Comparison of ENCODE assay signal across 1 cellular context in the genomic region with DNA sequence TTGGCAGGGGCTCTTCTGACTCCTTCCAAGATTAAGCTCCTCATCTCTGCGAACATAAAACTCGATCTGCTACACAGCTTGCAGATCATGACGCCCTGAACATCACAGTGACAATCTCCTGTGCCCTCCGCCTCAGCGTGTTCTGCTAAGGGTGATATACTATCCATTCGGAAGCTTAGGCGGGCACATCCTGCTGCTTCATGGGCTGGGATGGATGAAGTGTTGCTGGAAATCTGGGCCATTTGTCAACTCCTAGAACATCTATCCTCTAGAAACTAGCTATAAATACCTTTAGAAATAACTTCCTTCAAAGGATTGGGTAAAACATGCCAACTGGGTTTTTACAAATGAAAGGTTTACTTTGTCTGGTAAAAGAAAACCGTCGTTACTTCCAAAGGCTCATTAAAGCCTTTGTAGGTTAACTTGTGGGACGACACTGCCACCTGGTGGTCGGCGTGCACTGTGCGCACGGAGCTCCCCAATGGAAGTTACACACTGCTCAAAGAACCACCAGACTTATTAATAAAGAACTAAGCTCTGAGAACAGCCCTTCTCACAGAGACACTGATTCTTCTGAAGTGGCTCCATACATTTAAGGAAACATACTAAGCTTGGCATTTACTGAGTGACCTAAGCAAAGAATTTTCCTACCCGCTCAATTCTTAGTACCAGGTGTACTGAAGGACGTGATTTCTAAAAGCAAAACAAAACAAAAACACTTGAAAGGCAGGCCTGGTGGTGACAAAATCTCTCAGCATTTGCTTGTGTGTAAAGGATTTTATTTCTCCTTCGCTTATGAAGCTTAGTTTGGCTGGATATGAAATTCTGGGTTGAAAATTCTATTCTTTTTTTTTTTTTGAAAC.
TF ChIP-seq lines count a peak whose summit lies in the region.

No MANE protein-coding gene starts in this region.

TF ChIP-seq in HepG2, 621 proteins besides CTCF, POLR2A, EP300 and RAD21 (continued from another document and continues in another):
- TF ChIP-seq, protein P1, sequence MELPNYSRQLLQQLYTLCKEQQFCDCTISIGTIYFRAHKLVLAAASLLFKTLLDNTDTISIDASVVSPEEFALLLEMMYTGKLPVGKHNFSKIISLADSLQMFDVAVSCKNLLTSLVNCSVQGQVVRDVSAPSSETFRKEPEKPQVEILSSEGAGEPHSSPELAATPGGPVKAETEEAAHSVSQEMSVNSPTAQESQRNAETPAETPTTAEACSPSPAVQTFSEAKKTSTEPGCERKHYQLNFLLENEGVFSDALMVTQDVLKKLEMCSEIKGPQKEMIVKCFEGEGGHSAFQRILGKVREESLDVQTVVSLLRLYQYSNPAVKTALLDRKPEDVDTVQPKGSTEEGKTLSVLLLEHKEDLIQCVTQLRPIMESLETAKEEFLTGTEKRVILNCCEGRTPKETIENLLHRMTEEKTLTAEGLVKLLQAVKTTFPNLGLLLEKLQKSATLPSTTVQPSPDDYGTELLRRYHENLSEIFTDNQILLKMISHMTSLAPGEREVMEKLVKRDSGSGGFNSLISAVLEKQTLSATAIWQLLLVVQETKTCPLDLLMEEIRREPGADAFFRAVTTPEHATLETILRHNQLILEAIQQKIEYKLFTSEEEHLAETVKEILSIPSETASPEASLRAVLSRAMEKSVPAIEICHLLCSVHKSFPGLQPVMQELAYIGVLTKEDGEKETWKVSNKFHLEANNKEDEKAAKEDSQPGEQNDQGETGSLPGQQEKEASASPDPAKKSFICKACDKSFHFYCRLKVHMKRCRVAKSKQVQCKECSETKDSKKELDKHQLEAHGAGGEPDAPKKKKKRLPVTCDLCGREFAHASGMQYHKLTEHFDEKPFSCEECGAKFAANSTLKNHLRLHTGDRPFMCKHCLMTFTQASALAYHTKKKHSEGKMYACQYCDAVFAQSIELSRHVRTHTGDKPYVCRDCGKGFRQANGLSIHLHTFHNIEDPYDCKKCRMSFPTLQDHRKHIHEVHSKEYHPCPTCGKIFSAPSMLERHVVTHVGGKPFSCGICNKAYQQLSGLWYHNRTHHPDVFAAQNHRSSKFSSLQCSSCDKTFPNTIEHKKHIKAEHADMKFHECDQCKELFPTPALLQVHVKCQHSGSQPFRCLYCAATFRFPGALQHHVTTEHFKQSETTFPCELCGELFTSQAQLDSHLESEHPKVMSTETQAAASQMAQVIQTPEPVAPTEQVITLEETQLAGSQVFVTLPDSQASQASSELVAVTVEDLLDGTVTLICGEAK (IDR thresholded peaks at IDR 0.05): no peak
- TF ChIP-seq, protein P1 (CRISPR knock-in tag; IDR thresholded peaks at IDR 0.05): no peak
- TF ChIP-seq ZNF510 (CRISPR knock-in tag; IDR thresholded peaks at IDR 0.05; ENCODE audit: low read depth): no peak
- TF ChIP-seq, protein P2, sequence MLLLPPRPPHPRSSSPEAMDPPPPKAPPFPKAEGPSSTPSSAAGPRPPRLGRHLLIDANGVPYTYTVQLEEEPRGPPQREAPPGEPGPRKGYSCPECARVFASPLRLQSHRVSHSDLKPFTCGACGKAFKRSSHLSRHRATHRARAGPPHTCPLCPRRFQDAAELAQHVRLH (CRISPR knock-in tag; IDR thresholded peaks at IDR 0.05; ENCODE audit: borderline replicate concordance, low read depth): peak; percentile 48; the same call in 1 of the 2 replicates
- no peak for TF ChIP-seq ZBTB21 (CRISPR knock-in tag; IDR thresholded peaks at IDR 0.05)
- no peak for TF ChIP-seq ZNF143 (CRISPR knock-in tag; IDR thresholded peaks at IDR 0.05)
- TF ChIP-seq ZNF564 (CRISPR knock-in tag; IDR thresholded peaks at IDR 0.05): no peak
- no peak for TF ChIP-seq ZNF589 (CRISPR knock-in tag; conservative IDR thresholded peaks at IDR 0.05)
- TF ChIP-seq FOXM1 (CRISPR knock-in tag; IDR thresholded peaks at IDR 0.05): no peak
- no peak for TF ChIP-seq KDM6A (CRISPR knock-in tag; IDR thresholded peaks at IDR 0.05; ENCODE audit: low read depth)
- TF ChIP-seq THAP11 (CRISPR knock-in tag; IDR thresholded peaks at IDR 0.05): peak; percentile 36; the same call in 1 of the 2 replicates
- TF ChIP-seq EHMT2 (IDR thresholded peaks at IDR 0.05; ENCODE audit: borderline replicate concordance, low read depth, low read length): no peak
- TF ChIP-seq FOSL2 (CRISPR knock-in tag; IDR thresholded peaks at IDR 0.05): peak; percentile 28; the same call in 1 of the 2 replicates
- TF ChIP-seq KDM2A (CRISPR knock-in tag; IDR thresholded peaks at IDR 0.05; ENCODE audit: borderline replicate concordance, low read depth): peak; percentile 48; the same call in 1 of the 2 replicates
- TF ChIP-seq, protein P3, sequence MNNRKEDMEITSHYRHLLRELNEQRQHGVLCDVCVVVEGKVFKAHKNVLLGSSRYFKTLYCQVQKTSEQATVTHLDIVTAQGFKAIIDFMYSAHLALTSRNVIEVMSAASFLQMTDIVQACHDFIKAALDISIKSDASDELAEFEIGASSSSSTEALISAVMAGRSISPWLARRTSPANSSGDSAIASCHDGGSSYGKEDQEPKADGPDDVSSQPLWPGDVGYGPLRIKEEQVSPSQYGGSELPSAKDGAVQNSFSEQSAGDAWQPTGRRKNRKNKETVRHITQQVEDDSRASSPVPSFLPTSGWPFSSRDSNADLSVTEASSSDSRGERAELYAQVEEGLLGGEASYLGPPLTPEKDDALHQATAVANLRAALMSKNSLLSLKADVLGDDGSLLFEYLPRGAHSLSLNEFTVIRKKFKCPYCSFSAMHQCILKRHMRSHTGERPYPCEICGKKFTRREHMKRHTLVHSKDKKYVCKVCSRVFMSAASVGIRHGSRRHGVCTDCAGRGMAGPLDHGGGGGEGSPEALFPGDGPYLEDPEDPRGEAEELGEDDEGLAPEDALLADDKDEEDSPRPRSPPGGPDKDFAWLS (CRISPR knock-in tag; IDR thresholded peaks at IDR 0.05; ENCODE audit: borderline replicate concordance): no peak
- no peak for TF ChIP-seq ERF (CRISPR knock-in tag; IDR thresholded peaks at IDR 0.05)
- TF ChIP-seq ZNF720 (CRISPR knock-in tag; IDR thresholded peaks at IDR 0.05): no peak
- no peak for TF ChIP-seq ZNF746 (CRISPR knock-in tag; IDR thresholded peaks at IDR 0.05)
- TF ChIP-seq STAG1 (CRISPR knock-in tag; IDR thresholded peaks at IDR 0.05): peak; percentile 98
- TF ChIP-seq, protein P4, sequence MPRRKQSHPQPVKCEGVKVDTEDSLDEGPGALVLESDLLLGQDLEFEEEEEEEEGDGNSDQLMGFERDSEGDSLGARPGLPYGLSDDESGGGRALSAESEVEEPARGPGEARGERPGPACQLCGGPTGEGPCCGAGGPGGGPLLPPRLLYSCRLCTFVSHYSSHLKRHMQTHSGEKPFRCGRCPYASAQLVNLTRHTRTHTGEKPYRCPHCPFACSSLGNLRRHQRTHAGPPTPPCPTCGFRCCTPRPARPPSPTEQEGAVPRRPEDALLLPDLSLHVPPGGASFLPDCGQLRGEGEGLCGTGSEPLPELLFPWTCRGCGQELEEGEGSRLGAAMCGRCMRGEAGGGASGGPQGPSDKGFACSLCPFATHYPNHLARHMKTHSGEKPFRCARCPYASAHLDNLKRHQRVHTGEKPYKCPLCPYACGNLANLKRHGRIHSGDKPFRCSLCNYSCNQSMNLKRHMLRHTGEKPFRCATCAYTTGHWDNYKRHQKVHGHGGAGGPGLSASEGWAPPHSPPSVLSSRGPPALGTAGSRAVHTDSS (CRISPR knock-in tag; conservative IDR thresholded peaks at IDR 0.05): no peak
- TF ChIP-seq NFKBIZ (CRISPR knock-in tag; IDR thresholded peaks at IDR 0.05): no peak
- peak; percentile 98 for TF ChIP-seq SMC3 (IDR thresholded peaks at IDR 0.05; ENCODE audit: low read length)
- TF ChIP-seq ZNF644 (CRISPR knock-in tag; IDR thresholded peaks at IDR 0.05; ENCODE audit: low read depth): no peak
- no peak for TF ChIP-seq ZIK1 (CRISPR knock-in tag; IDR thresholded peaks at IDR 0.05; ENCODE audit: borderline replicate concordance, low read depth)
- no peak for TF ChIP-seq ZZZ3 (CRISPR knock-in tag; IDR thresholded peaks at IDR 0.05; ENCODE audit: borderline replicate concordance)
- TF ChIP-seq, protein P5, sequence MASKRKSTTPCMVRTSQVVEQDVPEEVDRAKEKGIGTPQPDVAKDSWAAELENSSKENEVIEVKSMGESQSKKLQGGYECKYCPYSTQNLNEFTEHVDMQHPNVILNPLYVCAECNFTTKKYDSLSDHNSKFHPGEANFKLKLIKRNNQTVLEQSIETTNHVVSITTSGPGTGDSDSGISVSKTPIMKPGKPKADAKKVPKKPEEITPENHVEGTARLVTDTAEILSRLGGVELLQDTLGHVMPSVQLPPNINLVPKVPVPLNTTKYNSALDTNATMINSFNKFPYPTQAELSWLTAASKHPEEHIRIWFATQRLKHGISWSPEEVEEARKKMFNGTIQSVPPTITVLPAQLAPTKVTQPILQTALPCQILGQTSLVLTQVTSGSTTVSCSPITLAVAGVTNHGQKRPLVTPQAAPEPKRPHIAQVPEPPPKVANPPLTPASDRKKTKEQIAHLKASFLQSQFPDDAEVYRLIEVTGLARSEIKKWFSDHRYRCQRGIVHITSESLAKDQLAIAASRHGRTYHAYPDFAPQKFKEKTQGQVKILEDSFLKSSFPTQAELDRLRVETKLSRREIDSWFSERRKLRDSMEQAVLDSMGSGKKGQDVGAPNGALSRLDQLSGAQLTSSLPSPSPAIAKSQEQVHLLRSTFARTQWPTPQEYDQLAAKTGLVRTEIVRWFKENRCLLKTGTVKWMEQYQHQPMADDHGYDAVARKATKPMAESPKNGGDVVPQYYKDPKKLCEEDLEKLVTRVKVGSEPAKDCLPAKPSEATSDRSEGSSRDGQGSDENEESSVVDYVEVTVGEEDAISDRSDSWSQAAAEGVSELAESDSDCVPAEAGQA (IDR thresholded peaks at IDR 0.05; ENCODE audit: low read depth): no peak
- TF ChIP-seq, protein P5 (CRISPR knock-in tag; IDR thresholded peaks at IDR 0.05; ENCODE audit: borderline replicate concordance): no peak
- TF ChIP-seq RFXANK (CRISPR knock-in tag; IDR thresholded peaks at IDR 0.05): no peak
- no peak for TF ChIP-seq ZFP82 (CRISPR knock-in tag; IDR thresholded peaks at IDR 0.05; ENCODE audit: borderline replicate concordance)
- no peak for TF ChIP-seq ZNF629 (CRISPR knock-in tag; conservative IDR thresholded peaks at IDR 0.05)
- no peak for TF ChIP-seq NFKB2 (CRISPR knock-in tag; IDR thresholded peaks at IDR 0.05; ENCODE audit: borderline replicate concordance)
- TF ChIP-seq NFIB (CRISPR knock-in tag; IDR thresholded peaks at IDR 0.05; ENCODE audit: borderline replicate concordance): no peak
- TF ChIP-seq HNRNPL (IDR thresholded peaks at IDR 0.05; ENCODE audit: low read depth, low read length): no peak
- no peak for TF ChIP-seq RNF2 (conservative IDR thresholded peaks at IDR 0.05; ENCODE audit: low read depth)
- TF ChIP-seq ZFP37 (CRISPR knock-in tag; IDR thresholded peaks at IDR 0.05; ENCODE audit: borderline replicate concordance): no peak
- TF ChIP-seq NPAS2 (CRISPR knock-in tag; IDR thresholded peaks at IDR 0.05; ENCODE audit: borderline replicate concordance): no peak
- TF ChIP-seq ZNF749 (CRISPR knock-in tag; IDR thresholded peaks at IDR 0.05; ENCODE audit: borderline replicate concordance): no peak
- TF ChIP-seq MAFG (CRISPR knock-in tag; IDR thresholded peaks at IDR 0.05): no peak
- no peak for TF ChIP-seq PHF21A (CRISPR knock-in tag; IDR thresholded peaks at IDR 0.05)
- TF ChIP-seq, protein P6, sequence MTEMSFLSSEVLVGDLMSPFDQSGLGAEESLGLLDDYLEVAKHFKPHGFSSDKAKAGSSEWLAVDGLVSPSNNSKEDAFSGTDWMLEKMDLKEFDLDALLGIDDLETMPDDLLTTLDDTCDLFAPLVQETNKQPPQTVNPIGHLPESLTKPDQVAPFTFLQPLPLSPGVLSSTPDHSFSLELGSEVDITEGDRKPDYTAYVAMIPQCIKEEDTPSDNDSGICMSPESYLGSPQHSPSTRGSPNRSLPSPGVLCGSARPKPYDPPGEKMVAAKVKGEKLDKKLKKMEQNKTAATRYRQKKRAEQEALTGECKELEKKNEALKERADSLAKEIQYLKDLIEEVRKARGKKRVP (CRISPR knock-in tag; IDR thresholded peaks at IDR 0.05): no peak
